ENCODE assay signal across 8 cellular contexts in the genomic region with DNA sequence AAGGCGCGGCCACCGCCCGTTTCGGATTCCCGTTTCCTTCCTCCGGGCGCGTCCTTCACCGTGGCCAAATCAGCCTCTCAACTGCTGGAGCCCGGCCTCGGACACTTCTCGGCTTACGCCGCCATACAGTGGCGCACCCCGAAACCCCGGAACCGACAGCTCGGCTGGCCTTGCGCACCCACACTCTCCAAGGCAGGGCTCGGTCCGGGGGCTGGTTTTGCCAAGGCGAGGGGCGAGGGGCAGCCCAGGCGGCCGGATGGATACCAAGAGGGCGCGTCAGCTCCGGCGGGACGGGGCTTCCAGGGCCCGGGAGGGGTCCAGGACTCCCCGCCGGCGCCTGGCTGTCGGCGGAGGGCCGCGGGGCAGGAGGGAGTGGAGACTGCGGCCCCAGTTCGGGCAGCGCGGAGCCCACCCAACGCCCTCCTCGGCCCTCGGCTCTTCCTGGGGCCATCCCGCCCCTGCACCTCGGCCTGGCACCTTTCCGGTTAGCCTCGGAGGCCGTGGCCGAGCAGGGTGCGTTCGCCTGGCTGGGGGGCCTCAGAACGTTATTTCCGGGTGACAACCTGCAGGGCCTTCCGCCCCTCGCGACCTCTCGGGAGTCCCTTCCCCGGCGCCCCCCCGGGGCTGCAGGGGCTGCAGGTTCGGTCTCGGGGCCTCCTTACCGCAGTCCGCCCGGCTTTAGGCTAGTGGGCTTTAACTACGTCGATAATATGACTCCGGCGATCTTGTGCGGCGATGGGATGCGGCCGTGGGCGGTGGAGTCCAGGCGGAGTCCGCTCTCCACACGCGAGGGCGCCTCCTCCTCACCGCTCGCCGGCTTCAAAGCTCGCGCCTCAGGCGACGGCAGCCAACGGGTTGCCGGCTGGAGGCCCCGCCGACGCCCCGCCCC. TPM values are rescaled to one million over a fixed set of nuclear protein-coding genes. Genes with fewer than 3 reads are reported as not detected.
DNase-seq lines count a peak whose midpoint lies in the region; ATAC-seq and TF ChIP-seq lines count a peak whose summit lies in the region.

No MANE protein-coding gene starts in this region.

- peaks cover 26 to 37% of the 10 kb centered on the region in 2 experiments for H3K79me1 ChIP-seq in IMR-90 (ENCODE audit: low read depth in 1 of 2, low read length in 2 of 2)

- peak overlapping the region; percentile 59 for H2AK9ac ChIP-seq in IMR-90 (replicated peaks; ENCODE audit: low read depth, low read length, poor library complexity)

- H3K4ac ChIP-seq in IMR-90 (ENCODE audit: low read depth, low read length) = 0 out of 2 replicates have a peak overlapping the region, but pooled peaks have one; percentile 21

- H4K91ac ChIP-seq in IMR-90 (ENCODE audit: insufficient read depth, low read depth, low read length) = 0 out of 2 replicates have a peak overlapping the region, but pooled peaks have one; percentile 13

- DNase-seq in GM03348 (ENCODE audit: low spot score) = peak; percentile 12
- no peak for DNase-seq in IMR-90
- peak; percentile 56 for DNase-seq in activated T-cell treated with anti-CD3 and anti-CD28 coated beads, Interleukin-2, amount 50 U/mL, for 24 hours
- peak; percentile 38 for DNase-seq in glutamatergic neuron
- peak; percentile 11 for DNase-seq in prostate gland (ENCODE audit: low spot score)
- DNase-seq in superior temporal gyrus (ENCODE audit: extremely low spot score) = no peak
- DNase-seq in OCI-M2 (lab: John Stamatoyannopoulos, UW; ENCODE audit: unreplicated experiment) = no peak

- H2BK120ac ChIP-seq in IMR-90 (ENCODE audit: low read depth, low read length) = no peak overlapping the region

- H4K20me1 ChIP-seq in IMR-90 (ENCODE audit: insufficient read depth, low read length) = peaks cover 8% of the 10 kb centered on the region; the same call in 1 of the 2 replicates

- H3K56ac ChIP-seq in IMR-90 (ENCODE audit: extremely low read depth, insufficient read depth, low read length) = no peak overlapping the region

- no peaks in the 10 kb centered on the region for H3K9me3 ChIP-seq in IMR-90 (ENCODE audit: control insufficient read depth, insufficient read depth, low read length)
- H3K9me3 ChIP-seq in prostate gland = no peaks in the 10 kb centered on the region

- no peak for TF ChIP-seq RAD21 in IMR-90 (IDR thresholded peaks at IDR 0.05; ENCODE audit: low read length)

- no peak overlapping the region for H2BK15ac ChIP-seq in IMR-90 (ENCODE audit: low read depth, low read length)

- in situ Hi-C loops in IMR-90 (cut with MboI; ENCODE audit: low sequenced_read_pairs) = loop anchor here (25.0 kb wide), 1 partner anchor 361 kb away; a partner anchor contains a TSS

- BruUV-seq in IMR-90 (replicated peaks; lab: Mats Ljungman, UMichigan) = no TSS peak

- H2BK5ac ChIP-seq in IMR-90 (ENCODE audit: low read depth, low read length, poor library complexity, severe bottlenecking) = peak overlapping the region; percentile 29

- H3K9ac ChIP-seq in IMR-90 (ENCODE audit: low read depth, low read length) = peak overlapping the region; percentile 69; the same call in 1 of the 2 replicates

- dilution Hi-C loops in IMR-90 (cut with HindIII; ENCODE audit: low sequenced_read_pairs, unreplicated experiment) = no loop called here

- intact Hi-C loops in IMR-90 (cut with micrococcal nuclease) = loop anchor here (5.0 to 10.0 kb wide), 2 partner anchors 371 to 544 kb away; a partner anchor contains a TSS
- intact Hi-C loops in prostate gland (cut with DNase I) = loop anchor here (5.0 kb wide), 2 partner anchors 46 to 144 kb away; no protein-coding TSS in a partner anchor

- no peak overlapping the region for H2BK20ac ChIP-seq in IMR-90 (ENCODE audit: low read depth, low read length)

- peaks cover 65% of the 10 kb centered on the region for H3K36me3 Mint-ChIP-seq in activated T-cell treated with anti-CD3 and anti-CD28 coated beads, Interleukin-2, amount 50 U/mL, for 24 hours (ENCODE audit: low read depth)
- no peaks in the 10 kb centered on the region for H3K36me3 Mint-ChIP-seq in glutamatergic neuron (ENCODE audit: unreplicated experiment)

- H3K4me3 Mint-ChIP-seq in activated T-cell treated with anti-CD3 and anti-CD28 coated beads, Interleukin-2, amount 50 U/mL, for 24 hours = peak overlapping the region; percentile 88
- H3K4me3 Mint-ChIP-seq in glutamatergic neuron (ENCODE audit: unreplicated experiment) = peak overlapping the region; percentile 72

- H3K27ac Mint-ChIP-seq in activated T-cell treated with anti-CD3 and anti-CD28 coated beads, Interleukin-2, amount 50 U/mL, for 24 hours = peak overlapping the region; percentile 94
- no peak overlapping the region for H3K27ac Mint-ChIP-seq in glutamatergic neuron (ENCODE audit: unreplicated experiment)

- POLR2A ChIA-PET in IMR-90 (lab: Charles Lee; ENCODE audit: unreplicated experiment) = no interaction called here

- CTCF ChIA-PET in IMR-90 (lab: Yijun Ruan, JAX) = interaction anchor here (0.6 to 1.3 kb wide), 3 partner anchors 8 to 1548 kb away, joined by 3 to 6 read pairs (median 4); no protein-coding TSS in a partner anchor

- H2AK5ac ChIP-seq in IMR-90 (ENCODE audit: low read depth, low read length) = no peak overlapping the region

- TF ChIP-seq CTCF in IMR-90 (conservative IDR thresholded peaks at IDR 0.05; ENCODE audit: low read depth, low read length) (no peak), glutamatergic neuron (IDR thresholded peaks at IDR 0.05; ENCODE audit: partially characterized antibody, unreplicated experiment) (no peak), prostate gland (IDR thresholded peaks at IDR 0.05) (no peak)

- no peak overlapping the region for H3K18ac ChIP-seq in IMR-90 (ENCODE audit: low read depth, low read length)

- no peak overlapping the region for H4K8ac ChIP-seq in IMR-90 (ENCODE audit: low read depth in 2 of 2, low read length in 2 of 2)

- H3K14ac ChIP-seq in IMR-90 (replicated peaks; ENCODE audit: low read depth, low read length) = no peak overlapping the region

- H4K5ac ChIP-seq in IMR-90 (ENCODE audit: low read depth, low read length) = no peak overlapping the region

- H2AFZ ChIP-seq in IMR-90 (replicated peaks; ENCODE audit: low read length, poor library complexity) = peak overlapping the region; percentile 94

- H3K9me3 Mint-ChIP-seq in activated T-cell treated with anti-CD3 and anti-CD28 coated beads, Interleukin-2, amount 50 U/mL, for 24 hours = no peaks in the 10 kb centered on the region
- H3K9me3 Mint-ChIP-seq in glutamatergic neuron (ENCODE audit: unreplicated experiment) = no peaks in the 10 kb centered on the region

- peak overlapping the region; percentile 86 for H3K4me2 ChIP-seq in IMR-90 (ENCODE audit: low read depth, low read length)

- TF ChIP-seq POLR2A in IMR-90 (IDR thresholded peaks at IDR 0.05; ENCODE audit: low read depth, low read length) (peak; percentile 53; the same call in 1 of the 2 replicates), prostate gland (IDR thresholded peaks at IDR 0.05) (no peak)

- no peak overlapping the region for H3K23ac ChIP-seq in IMR-90 (ENCODE audit: low read depth, low read length)

- H3K27me3 Mint-ChIP-seq in activated T-cell treated with anti-CD3 and anti-CD28 coated beads, Interleukin-2, amount 50 U/mL, for 24 hours = no peaks in the 10 kb centered on the region
- no peaks in the 10 kb centered on the region for H3K27me3 Mint-ChIP-seq in glutamatergic neuron (ENCODE audit: unreplicated experiment)

- H3K36me3 ChIP-seq in IMR-90 (ENCODE audit: control insufficient read depth, insufficient read depth, low read length) (no peaks in the 10 kb centered on the region; the same call in 1 of the 2 replicates), prostate gland (no peaks in the 10 kb centered on the region)

- H3K4me3 ChIP-seq in IMR-90 (ENCODE audit: insufficient read depth, low read depth, low read length) (peak overlapping the region; percentile 59), prostate gland (peak overlapping the region; percentile 86 to 88)

- H3K27me3 ChIP-seq in IMR-90 (ENCODE audit: control insufficient read depth, insufficient read depth, low read length) (no peaks in the 10 kb centered on the region), prostate gland (replicated peaks; ENCODE audit: insufficient read depth) (no peaks in the 10 kb centered on the region)

- peaks cover 35% of the 10 kb centered on the region for H3K4me1 Mint-ChIP-seq in activated T-cell treated with anti-CD3 and anti-CD28 coated beads, Interleukin-2, amount 50 U/mL, for 24 hours (ENCODE audit: low read depth)
- no peaks in the 10 kb centered on the region for H3K4me1 Mint-ChIP-seq in glutamatergic neuron (ENCODE audit: low read depth, unreplicated experiment)

- H3K4me1 ChIP-seq in IMR-90 (ENCODE audit: control insufficient read depth, insufficient read depth, low read length) = peaks cover 9% of the 10 kb centered on the region
- H3K4me1 ChIP-seq in prostate gland (replicated peaks) = no peaks in the 10 kb centered on the region

- peak; percentile 15 for ATAC-seq in GM21447 (IDR thresholded peaks at IDR 0.05; ENCODE audit: unreplicated experiment)
- ATAC-seq in IMR-90 (ENCODE audit: low read depth) = peak; percentile 0; the same call in 1 of the 2 replicates

- WGBS in IMR-90 (ENCODE audit: extremely low coverage in 2 of 2, insufficient read length in 1 of 2), 2 experiments = 0% methylated on average over 46 of the region's 96 CpGs; no CpG with 5 or more reads in 1 of the 2 experiments
- under 1% methylated on average over 81 of the region's 96 CpGs for WGBS in prostate gland

- peaks cover 3% of the 10 kb centered on the region; the same call in 1 of the 2 replicates for H3K9me1 ChIP-seq in IMR-90 (ENCODE audit: insufficient read depth, low read length)

- H3K27ac ChIP-seq in IMR-90 (ENCODE audit: insufficient read depth, low read length) (peak overlapping the region; percentile 36; the same call in 1 of the 2 replicates), prostate gland (peak overlapping the region; percentile 73 to 74)

TF ChIP-seq in IMR-90, 13 proteins besides CTCF, POLR2A, EP300 and RAD21:
- peak; percentile 31; the same call in 1 of the 2 replicates for TF ChIP-seq BHLHE40 (IDR thresholded peaks at IDR 0.05; ENCODE audit: low read depth, low read length)
- peak; percentile 100 for TF ChIP-seq MXI1 (IDR thresholded peaks at IDR 0.05; ENCODE audit: borderline replicate concordance, low read depth, low read length)
- no peak for TF ChIP-seq CHD1 (IDR thresholded peaks at IDR 0.05; ENCODE audit: low read depth, low read length)
- no peak for TF ChIP-seq RCOR1 (IDR thresholded peaks at IDR 0.05; ENCODE audit: insufficient replicate concordance, low read length)
TF ChIP-seq in IMR-90: peak in this region for 2.

RNA-seq across cellular contexts. Expression of a gene that starts 0.7 kb away (rescaled TPM):
- total RNA-seq in IMR-90 (2012; rRNA removed) (8.6 and 19.4 TPM in 2 replicates), glutamatergic neuron (ENCODE audit: unreplicated experiment) (12.1 TPM), prostate gland (10 to 100 TPM; 13.3 to 25.7 TPM)
- polyA plus RNA-seq in IMR-90 (2012; rRNA removed) = 8.5 and 10.7 TPM in 2 replicates
- 1.1 and 2.3 TPM in 2 replicates for polyA plus RNA-seq in IMR-90 (2012; cell fraction: cytosol; rRNA removed)
- 3.3 and 16.3 TPM in 2 replicates for polyA plus RNA-seq in IMR-90 (2012; cell fraction: nucleus; rRNA removed; ENCODE audit: low replicate concordance)

RNA-seq across cellular contexts. Expression of a gene that starts 42.1 kb away (rescaled TPM):
- total RNA-seq in IMR-90 (2012; rRNA removed) (13.6 and 14.2 TPM in 2 replicates), glutamatergic neuron (ENCODE audit: unreplicated experiment) (2.2 TPM), prostate gland (100 to 1,000 TPM in 1 of 2 donors, 10 to 100 TPM in 1; 81.3 to 180 TPM)
- 23.6 and 24.9 TPM in 2 replicates for polyA plus RNA-seq in IMR-90 (2012; rRNA removed)
- 40.7 and 68.7 TPM in 2 replicates for polyA plus RNA-seq in IMR-90 (2012; cell fraction: cytosol; rRNA removed)
- 19.1 and 27.8 TPM in 2 replicates for polyA plus RNA-seq in IMR-90 (2012; cell fraction: nucleus; rRNA removed; ENCODE audit: low replicate concordance)

Comparison
In these comparisons a context has a peak if more than half of its experiments do, and no peak if none do; other contexts are left out.
1. DNase-seq: peak in GM03348 (single experiment), activated T-cell treated with anti-CD3 and anti-CD28 coated beads, Interleukin-2, amount 50 U/mL, for 24 hours (single experiment), glutamatergic neuron (single experiment) and prostate gland (single experiment); none in IMR-90 (single experiment), superior temporal gyrus (single experiment) and OCI-M2 (single experiment).